Comparison of ENCODE assay signal across 17 cellular contexts in the genomic region with DNA sequence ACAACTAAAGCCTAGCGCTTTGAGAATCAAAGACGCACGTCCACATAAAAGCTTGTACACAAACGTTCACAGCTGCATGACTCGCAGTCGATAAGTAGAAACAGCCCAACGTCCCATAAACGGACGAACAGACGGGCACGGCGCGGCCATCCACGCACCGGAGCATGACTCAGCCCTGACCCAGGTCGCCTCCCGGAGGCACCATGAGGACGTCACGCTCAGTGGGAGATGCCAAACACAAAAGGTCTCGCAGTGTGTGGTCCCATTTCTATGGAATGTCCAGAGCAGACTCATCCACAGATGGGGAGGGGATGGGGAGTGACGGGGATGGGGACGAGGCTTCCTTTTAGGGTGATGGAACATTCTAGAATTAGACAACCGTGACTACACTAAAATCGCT. TPM values are rescaled to one million over a fixed set of nuclear protein-coding genes. Genes with fewer than 3 reads are reported as not detected.
A peak's percentile ranks its signal among the peaks of the same experiment; 100 is the strongest.
DNase-seq lines count a peak whose midpoint lies in the region; ATAC-seq, FAIRE-seq and TF ChIP-seq lines count a peak whose summit lies in the region.
"Had no signal": no experiment of that assay in that cellular context is flagged by ENCODE, and none has a peak within 500 bp of the region (broad histone marks: within the 10 kb centered on the region; RNA-seq: fewer than 3 reads in every experiment).

No MANE protein-coding gene starts in this region.

- no peaks in the 10 kb centered on the region for H3K9me3 ChIP-seq in endodermal cell (ENCODE audit: control insufficient read depth, low read length)
- no peaks in the 10 kb centered on the region for H3K9me3 ChIP-seq in esophagus squamous epithelium
- H3K9me3 ChIP-seq: breast epithelium had no signal

- 79 to 92% methylated on average over 23 to 24 of the region's 24 CpGs for WGBS in endodermal cell (ENCODE audit: insufficient coverage in 1 of 2, insufficient read length in 1 of 2), 2 experiments
- 70 to 74% methylated on average over 17 to 19 of the region's 24 CpGs for WGBS in esophagus squamous epithelium, 2 donors

- H3K9me3 Mint-ChIP-seq in endodermal cell (no peaks in the 10 kb centered on the region), osteocyte (ENCODE audit: unreplicated experiment) (no peaks in the 10 kb centered on the region)
- no peaks in the 10 kb centered on the region for H3K9me3 Mint-ChIP-seq in activated T-helper 17 cell treated with anti-CD3 and anti-CD28 coated beads, Interleukin-2, amount 50 U/mL, for 72 hours
- H3K9me3 Mint-ChIP-seq: neural crest cell; stimulated activated naive B cell treated with anti-CD40 and anti-IgM and Interleukin-4, amounts not matched to agents 10 μg/mL and 1 μg/mL and 100 μg/mL, for 72 hours had no signal

- intact Hi-C loops in esophagus squamous epithelium (cut with DNase I) = no loop called here

- peak; percentile 98 for DNase-seq in EH (ENCODE audit: low read depth)
- peak; percentile 94 for DNase-seq in RPMI7951 (ENCODE audit: low read depth)
- DNase-seq in endodermal cell = no peak
- peak; percentile 94 for DNase-seq in osteocyte (ENCODE audit: extremely low spot score, unreplicated experiment)
- DNase-seq in esophagus squamous epithelium (lab: John Stamatoyannopoulos, UW) = no peak
- no peak for DNase-seq in NCI-H187 (lab: John Stamatoyannopoulos, UW)
- DNase-seq in GM19239 (ENCODE audit: insufficient read length, low spot score) = no peak
- DNase-seq: Calu3; foreskin melanocyte; stimulated activated CD4-positive, alpha-beta T cell treated with anti-CD3 and anti-CD28 coated beads, Interleukin-1b, Interleukin-23, amount 100 ng/mL, for 48 hours; stimulated activated naive B cell treated with anti-CD40 and anti-IgM and Interleukin-4, amounts not matched to agents 10 μg/mL and 1 μg/mL and 100 μg/mL, for 72 hours had no signal

- peaks cover 24% of the 10 kb centered on the region for H3K36me3 ChIP-seq in endodermal cell (ENCODE audit: control insufficient read depth, insufficient read depth, low read length)
- H3K36me3 ChIP-seq in esophagus squamous epithelium = peaks cover 28 to 93% (median 34%) of the 10 kb centered on the region in 3 donors
- H3K36me3 ChIP-seq: breast epithelium had no signal

- H3K27me3 Mint-ChIP-seq in endodermal cell (ENCODE audit: insufficient read depth) (no peaks in the 10 kb centered on the region), osteocyte (ENCODE audit: unreplicated experiment) (no peaks in the 10 kb centered on the region)
- H3K27me3 Mint-ChIP-seq in activated T-helper 17 cell treated with anti-CD3 and anti-CD28 coated beads, Interleukin-2, amount 50 U/mL, for 72 hours = no peaks in the 10 kb centered on the region

- peak overlapping the region; percentile 17 for H3K27ac Mint-ChIP-seq in endodermal cell
- H3K27ac Mint-ChIP-seq in osteocyte (ENCODE audit: unreplicated experiment) = peak overlapping the region; percentile 78
- H3K27ac Mint-ChIP-seq in activated T-helper 17 cell treated with anti-CD3 and anti-CD28 coated beads, Interleukin-2, amount 50 U/mL, for 72 hours = no peak overlapping the region
- H3K27ac Mint-ChIP-seq: stimulated activated naive B cell treated with anti-CD40 and anti-IgM and Interleukin-4, amounts not matched to agents 10 μg/mL and 1 μg/mL and 100 μg/mL, for 72 hours had no signal

- H3K4me1 ChIP-seq in endodermal cell (ENCODE audit: control insufficient read depth, insufficient read depth, low read length) (no peaks in the 10 kb centered on the region), esophagus squamous epithelium (peaks cover 0 to 6% (median 0%) of the 10 kb centered on the region in 3 donors)
- H3K4me1 ChIP-seq: breast epithelium had no signal

- no peak overlapping the region for H3K27ac ChIP-seq in endodermal cell (ENCODE audit: low read depth, low read length)
- H3K27ac ChIP-seq in esophagus squamous epithelium = peak overlapping the region in 2 of 4 donors; percentile 14 to 26
- H3K27ac ChIP-seq: breast epithelium had no signal

- H3K4me3 ChIP-seq in endodermal cell (ENCODE audit: low read length) (no peak overlapping the region), esophagus squamous epithelium (no peak overlapping the region)
- H3K4me3 ChIP-seq: breast epithelium, GM12878 had no signal

- H3K4me1 Mint-ChIP-seq in endodermal cell (no peaks in the 10 kb centered on the region), osteocyte (ENCODE audit: unreplicated experiment) (peaks cover 43% of the 10 kb centered on the region)
- H3K4me1 Mint-ChIP-seq in activated T-helper 17 cell treated with anti-CD3 and anti-CD28 coated beads, Interleukin-2, amount 50 U/mL, for 72 hours = no peaks in the 10 kb centered on the region

- TF ChIP-seq CTCF in endodermal cell (conservative IDR thresholded peaks at IDR 0.05) (no peak), osteocyte (IDR thresholded peaks at IDR 0.05) (no peak), esophagus squamous epithelium (IDR thresholded peaks at IDR 0.05) (no peak)

- H3K36me3 Mint-ChIP-seq in endodermal cell (ENCODE audit: low read depth) (peaks cover 44% of the 10 kb centered on the region), osteocyte (ENCODE audit: unreplicated experiment) (peaks cover 14% of the 10 kb centered on the region)
- H3K36me3 Mint-ChIP-seq in activated T-helper 17 cell treated with anti-CD3 and anti-CD28 coated beads, Interleukin-2, amount 50 U/mL, for 72 hours (ENCODE audit: low read depth) = peaks cover 33% of the 10 kb centered on the region

- H3K9ac ChIP-seq in endodermal cell (ENCODE audit: extremely low read depth, low read length, poor library complexity, severe bottlenecking) = no peak overlapping the region

- no peak for FAIRE-seq in GM19239 (lab: Jason Lieb, UNC)
- FAIRE-seq: GM12878 had no signal

- TF ChIP-seq POLR2A in esophagus squamous epithelium (IDR thresholded peaks at IDR 0.05) = no peak

- no peak for ATAC-seq in activated T-helper 17 cell treated with anti-CD3 and anti-CD28 coated beads, Interleukin-2, amount 50 U/mL, for 72 hours (replicated peaks)
- ATAC-seq: GM12878; left lobe of liver; Right ventricle myocardium inferior; stimulated activated naive B cell treated with anti-CD40 and anti-IgM and Interleukin-4, amounts not matched to agents 10 μg/mL and 1 μg/mL and 100 μg/mL, for 72 hours had no signal

- H3K4me3 Mint-ChIP-seq in endodermal cell (no peak overlapping the region), osteocyte (ENCODE audit: unreplicated experiment) (peak overlapping the region; percentile 5)
- no peak overlapping the region for H3K4me3 Mint-ChIP-seq in activated T-helper 17 cell treated with anti-CD3 and anti-CD28 coated beads, Interleukin-2, amount 50 U/mL, for 72 hours
- H3K4me3 Mint-ChIP-seq: neural crest cell; stimulated activated naive B cell treated with anti-CD40 and anti-IgM and Interleukin-4, amounts not matched to agents 10 μg/mL and 1 μg/mL and 100 μg/mL, for 72 hours had no signal

- H3K27me3 ChIP-seq in endodermal cell (ENCODE audit: control insufficient read depth, insufficient read depth, low read length, poor library complexity, severe bottlenecking) = no peaks in the 10 kb centered on the region
- H3K27me3 ChIP-seq in esophagus squamous epithelium = no peaks in the 10 kb centered on the region
- H3K27me3 ChIP-seq: breast epithelium had no signal

RNA-seq across cellular contexts. Expression of gene POLRMT, which starts 9.4 kb away (rescaled TPM):
- total RNA-seq in RPMI7951 (2014; rRNA removed; shearing (Covaris generic)) = 19.3 and 20.5 TPM in 2 replicates
- total RNA-seq in endodermal cell (10 to 100 TPM; 76.6 to 86.4 TPM), osteocyte (44.6 and 47.6 TPM in 2 replicates), esophagus squamous epithelium (10 to 100 TPM; 23.5 to 32.3 (median 25.0) TPM)
- polyA plus RNA-seq in endodermal cell (2013, experiment 1 of 2) = 58.5 TPM
- polyA plus RNA-seq in endodermal cell (2013, experiment 2 of 2) = 53.7 TPM
- total RNA-seq in activated T-helper 17 cell treated with anti-CD3 and anti-CD28 coated beads, Interleukin-2, amount 50 U/mL, for 72 hours = 10 to 100 TPM; 46.1 to 59.8 TPM

RNA-seq across cellular contexts. Expression of gene FGF22, which starts 15.7 kb away (rescaled TPM):
- total RNA-seq in RPMI7951 (2014; rRNA removed; shearing (Covaris generic)) = 0.39 TPM in 1 of 2 replicates, not detected in the other
- total RNA-seq in endodermal cell (under 1 TPM; 0.81 to 0.82 TPM), osteocyte (0.81 TPM in 1 of 2 replicates, not detected in the other), esophagus squamous epithelium (1 to 10 TPM in 1 of 4 donors, under 1 TPM in 1, not detected in 2; 0.38 to 1.6 TPM)
- polyA plus RNA-seq in endodermal cell (2013, experiment 1 of 2) = 0.21 TPM
- not detected for polyA plus RNA-seq in endodermal cell (2013, experiment 2 of 2)
- total RNA-seq in activated T-helper 17 cell treated with anti-CD3 and anti-CD28 coated beads, Interleukin-2, amount 50 U/mL, for 72 hours = 1 to 10 TPM in 1 of 2 donors, not detected in 1; 1.7 TPM
- total RNA-seq: GM12878, Right ventricle myocardium inferior had no signal

RNA-seq across cellular contexts. Expression of gene HCN2, which starts 34.3 kb away (rescaled TPM):
- 0.24 and 0.39 TPM in 2 replicates for total RNA-seq in RPMI7951 (2014; rRNA removed; shearing (Covaris generic))
- total RNA-seq in endodermal cell (under 1 TPM; 0.15 to 0.75 TPM), osteocyte (27.2 and 28.3 TPM in 2 replicates), esophagus squamous epithelium (under 1 TPM in 3 of 4 donors, not detected in 1; 0.15 to 0.57 (median 0.29) TPM)
- 1.2 TPM for polyA plus RNA-seq in endodermal cell (2013, experiment 1 of 2)
- 0.79 TPM for polyA plus RNA-seq in endodermal cell (2013, experiment 2 of 2)
- total RNA-seq in activated T-helper 17 cell treated with anti-CD3 and anti-CD28 coated beads, Interleukin-2, amount 50 U/mL, for 72 hours = under 1 TPM; 0.58 to 0.98 TPM

RNA-seq across cellular contexts. Expression of gene RNF126, which starts 39.0 kb away (rescaled TPM):
- 29.3 and 48.7 TPM in 2 replicates for total RNA-seq in RPMI7951 (2014; rRNA removed; shearing (Covaris generic))
- total RNA-seq in endodermal cell (10 to 100 TPM; 49.1 to 66.4 TPM), osteocyte (37.3 and 40.8 TPM in 2 replicates), esophagus squamous epithelium (100 to 1,000 TPM in 2 of 4 donors, 10 to 100 TPM in 2; 82.1 to 118 (median 98.4) TPM)
- 59.6 TPM for polyA plus RNA-seq in endodermal cell (2013, experiment 1 of 2)
- 56.3 TPM for polyA plus RNA-seq in endodermal cell (2013, experiment 2 of 2)
- 100 to 1,000 TPM in 1 of 2 donors, 10 to 100 TPM in 1; 74.0 to 103 TPM for total RNA-seq in activated T-helper 17 cell treated with anti-CD3 and anti-CD28 coated beads, Interleukin-2, amount 50 U/mL, for 72 hours

RNA-seq across cellular contexts. Expression of gene BSG, which starts 51.6 kb away (rescaled TPM):
- total RNA-seq in RPMI7951 (2014; rRNA removed; shearing (Covaris generic)) = 911 and 1,158 TPM in 2 replicates
- total RNA-seq in endodermal cell = 100 to 1,000 TPM; 808 to 833 TPM
- polyA plus RNA-seq in endodermal cell (2013, experiment 1 of 2) = 629 TPM
- 588 TPM for polyA plus RNA-seq in endodermal cell (2013, experiment 2 of 2)
- 816 and 859 TPM in 2 replicates for total RNA-seq in osteocyte
- 100 to 1,000 TPM; 182 to 408 (median 289) TPM for total RNA-seq in esophagus squamous epithelium
- 100 to 1,000 TPM; 170 to 244 TPM for total RNA-seq in activated T-helper 17 cell treated with anti-CD3 and anti-CD28 coated beads, Interleukin-2, amount 50 U/mL, for 72 hours

Comparison
In these comparisons a context has a peak if more than half of its experiments do, and no peak if none do; other contexts are left out.
1. DNase-seq: peak in EH (single experiment), RPMI7951 (single experiment) and osteocyte (single experiment); none in endodermal cell (single experiment), esophagus squamous epithelium (single experiment), NCI-H187 (0 of 2) and GM19239 (single experiment).
2. RNA of gene HCN2, which starts 34.3 kb away (total RNA-seq): 27.2 to 28.3 TPM in osteocyte; 0.58 to 0.98 TPM in activated T-helper 17 cell treated with anti-CD3 and anti-CD28 coated beads, Interleukin-2, amount 50 U/mL, for 72 hours, 0.15 to 0.75 TPM in endodermal cell, 0.15 to 0.57 TPM in esophagus squamous epithelium and 0.24 to 0.39 TPM in RPMI7951; every median in the first group is over 10 times any median in the second.